Comparison of ENCODE assay signal across 35 cellular contexts in genomic region chr1:64209221-64209620, GRCh38. TPM values are rescaled to one million over a fixed set of nuclear protein-coding genes. Genes with fewer than 3 reads are reported as not detected.
A peak's percentile ranks its signal among the peaks of the same experiment; 100 is the strongest.
DNase-seq lines count a peak whose midpoint lies in the region; ATAC-seq and TF ChIP-seq lines count a peak whose summit lies in the region.
"Had no signal": no experiment of that assay in that cellular context is flagged by ENCODE, and none has a peak within 500 bp of the region (broad histone marks: within the 10 kb centered on the region; RNA-seq: fewer than 3 reads in every experiment).

No MANE protein-coding gene starts in this region.

- TF ChIP-seq CTCF in fibroblast of mammary gland (conservative IDR thresholded peaks at IDR 0.05; ENCODE audit: control insufficient read depth, insufficient read depth, low read depth, low read length): peak; percentile 11

- no peak overlapping the region for H2AK5ac ChIP-seq in mesendoderm (ENCODE audit: low read length)

- H3K27me3 ChIP-seq in mesendoderm (ENCODE audit: insufficient read depth, low read length, poor library complexity): no peaks in the 10 kb centered on the region
- H3K27me3 ChIP-seq in HAP-1 (ENCODE audit: low read depth): peaks cover 21% of the 10 kb centered on the region
- H3K27me3 ChIP-seq in right cardiac atrium (ENCODE audit: control insufficient read depth, insufficient read depth): peaks cover 2% of the 10 kb centered on the region
- H3K27me3 ChIP-seq: ascending aorta, neutrophil, tibial nerve had no signal

- no peak overlapping the region for H3K9ac ChIP-seq in mesendoderm (ENCODE audit: low read length)
- H3K9ac ChIP-seq: KMS-11 had no signal

- H3K18ac ChIP-seq in mesendoderm (ENCODE audit: low read length): no peak overlapping the region

- H3K56ac ChIP-seq in mesendoderm (ENCODE audit: low read length): no peak overlapping the region

- H4K8ac ChIP-seq in mesendoderm (ENCODE audit: low read depth, low read length): no peak overlapping the region

- H3K4me3 ChIP-seq in fibroblast of mammary gland (ENCODE audit: control insufficient read depth, low read depth, low read length) (no peak overlapping the region), mesendoderm (ENCODE audit: low read length) (no peak overlapping the region), HAP-1 (no peak overlapping the region), right cardiac atrium (ENCODE audit: low read length) (no peak overlapping the region)
- H3K4me3 ChIP-seq: ascending aorta, heart left ventricle, lower lobe of right lung, prostate gland, tibial nerve had no signal

- H3K4me1 ChIP-seq in mesendoderm (ENCODE audit: control insufficient read depth, low read depth, low read length): no peaks in the 10 kb centered on the region
- no peaks in the 10 kb centered on the region for H3K4me1 ChIP-seq in HAP-1
- H3K4me1 ChIP-seq in right cardiac atrium (ENCODE audit: control insufficient read depth, insufficient read depth, low read length): no peaks in the 10 kb centered on the region
- H3K4me1 ChIP-seq: ascending aorta, heart left ventricle, lower lobe of right lung, prostate gland, tibial nerve had no signal

- no peak overlapping the region for H4K5ac ChIP-seq in mesendoderm (ENCODE audit: low read length)

- H3K4ac ChIP-seq in mesendoderm (ENCODE audit: low read depth, low read length): no peak overlapping the region

- intact Hi-C loops in right cardiac atrium (cut with DNase I): no loop called here

- H3K79me1 ChIP-seq in mesendoderm (ENCODE audit: low read length): no peaks in the 10 kb centered on the region

- H3K36me3 ChIP-seq in mesendoderm (ENCODE audit: control insufficient read depth, insufficient read depth, low read length) (no peaks in the 10 kb centered on the region), HAP-1 (replicated peaks) (no peaks in the 10 kb centered on the region)
- H3K36me3 ChIP-seq: ascending aorta, heart left ventricle, lower lobe of right lung, neutrophil, prostate gland, tibial nerve had no signal

- H3K23ac ChIP-seq in mesendoderm (ENCODE audit: low read length): no peak overlapping the region

- WGBS in mesendoderm (ENCODE audit: extremely low coverage, insufficient coverage, low lambda C conversion rate): no CpG with 5 or more reads among the region's 2 CpGs
- 67% methylated on average over 2 of the region's 2 CpGs for WGBS in right cardiac atrium

- H3K79me2 ChIP-seq in mesendoderm (ENCODE audit: control insufficient read depth, insufficient read depth, low read length): no peaks in the 10 kb centered on the region

- in situ Hi-C loops in HAP-1 (cut with MboI; ENCODE audit: low sequenced_read_pairs): no loop called here

- H3K4me2 ChIP-seq in mesendoderm (ENCODE audit: low read length): no peak overlapping the region
- H3K4me2 ChIP-seq: KMS-11 had no signal

- no peak overlapping the region for H2BK15ac ChIP-seq in mesendoderm (replicated peaks; ENCODE audit: low read depth)

- no peak overlapping the region for H3K27ac ChIP-seq in mesendoderm (ENCODE audit: low read depth, low read length)
- no peak overlapping the region for H3K27ac ChIP-seq in right cardiac atrium (ENCODE audit: low read length)
- H3K27ac ChIP-seq: ascending aorta, C4-2B, heart left ventricle, KMS-11, lower lobe of right lung, neutrophil, prostate gland, tibial nerve had no signal

- no peak overlapping the region for H2BK5ac ChIP-seq in mesendoderm (ENCODE audit: low read length)

- no peak overlapping the region for H2BK120ac ChIP-seq in mesendoderm (ENCODE audit: low read depth, low read length)

- no peak for ATAC-seq in right cardiac atrium
- ATAC-seq in GM18907 (IDR thresholded peaks at IDR 0.05; ENCODE audit: unreplicated experiment): no peak
- ATAC-seq: activated CD8-positive, alpha-beta memory T cell treated with anti-CD3 and anti-CD28 coated beads, Interleukin-2, amount 10 ng/mL, durations not matched to agents 7 days and 5 days; activated T-cell treated with anti-CD3 and anti-CD28 coated beads, Interleukin-2, amount 50 U/mL, for 4 hours; heart left ventricle; lower lobe of right lung; naive thymus-derived CD4-positive, alpha-beta T cell; Panc1 had no signal

- H3K9me3 ChIP-seq in HAP-1: no peaks in the 10 kb centered on the region
- H3K9me3 ChIP-seq in right cardiac atrium (ENCODE audit: control insufficient read depth, low read length): no peaks in the 10 kb centered on the region
- H3K9me3 ChIP-seq: ascending aorta, heart left ventricle, lower lobe of right lung, neutrophil, prostate gland, tibial nerve had no signal

- DNase-seq in GM03348 (ENCODE audit: low spot score) (peak; percentile 13), NCI-H82 (lab: John Stamatoyannopoulos, UW) (peak; percentile 72), fibroblast of mammary gland (ENCODE audit: low read depth) (no peak), mesendoderm (peak; percentile 79), HAP-1 (ENCODE audit: low spot score in 2 of 2) (no peak), right cardiac atrium (no peak)
- no peak for DNase-seq in activated CD8-positive, alpha-beta memory T cell treated with anti-CD3 and anti-CD28 coated beads for 24 hours
- DNase-seq: activated CD4-positive, alpha-beta T cell treated with anti-CD3 and anti-CD28 coated beads, Interleukin-2, amount 10 ng/mL, durations not matched to agents 7 days and 5 days; activated CD8-positive, alpha-beta memory T cell treated with anti-CD3 and anti-CD28 coated beads, Interleukin-2, amount 10 ng/mL, durations not matched to agents 7 days and 5 days; activated gamma-delta T cell; activated naive CD8-positive, alpha-beta T cell treated with anti-CD3 and anti-CD28 coated beads for 36 hours; activated T-cell treated with anti-CD3 and anti-CD28 coated beads, Interleukin-2, amount 50 U/mL, for 4 hours; COR-L47; effector CD4-positive, alpha-beta T cell; foreskin melanocyte; heart left ventricle; lower lobe of right lung; MM.1S; naive thymus-derived CD4-positive, alpha-beta T cell; NCI-H1417 treated with DMSO at 0.1 percent for 48 hours; NCI-H2081; NCI-H526; SHP77; stimulated activated CD4-positive, alpha-beta T cell treated with anti-CD3 and anti-CD28 coated beads, Interleukin-4, amount 100 ng/mL, for 1 hour had no signal

RNA-seq across cellular contexts. Expression of gene UBE2U, which starts 5.8 kb away (rescaled TPM):
- not detected for polyA plus RNA-seq in mesendoderm (2013, experiment 1 of 2)
- not detected for polyA plus RNA-seq in mesendoderm (2013, experiment 2 of 2)
- not detected for total RNA-seq in right cardiac atrium
- polyA plus RNA-seq in right cardiac atrium: not detected
- total RNA-seq: activated CD4-positive, alpha-beta T cell treated with anti-CD3 and anti-CD28 coated beads, Interleukin-2, amount 10 ng/mL, durations not matched to agents 7 days and 5 days; activated CD8-positive, alpha-beta memory T cell treated with anti-CD3 and anti-CD28 coated beads, Interleukin-2, amount 10 ng/mL, durations not matched to agents 7 days and 5 days; activated naive CD8-positive, alpha-beta T cell treated with anti-CD3 and anti-CD28 coated beads for 36 hours; activated T-cell treated with anti-CD3 and anti-CD28 coated beads, Interleukin-2, amount 50 U/mL, for 4 hours; ascending aorta; G401; kidney epithelial cell; lower lobe of right lung; naive thymus-derived CD4-positive, alpha-beta T cell; tibial nerve had no signal
- polyA plus RNA-seq: AG04450; heart left ventricle; naive thymus-derived CD4-positive, alpha-beta T cell had no signal

Comparison
In these comparisons a context has a peak if more than half of its experiments do, and no peak if none do; other contexts are left out.
1. DNase-seq: peak in GM03348 (single experiment), NCI-H82 (single experiment) and mesendoderm (single experiment); none in fibroblast of mammary gland (single experiment), activated CD8-positive, alpha-beta memory T cell treated with anti-CD3 and anti-CD28 coated beads for 24 hours (single experiment), HAP-1 (0 of 2) and right cardiac atrium (0 of 3).